ENCODE assay signal across 9 cellular contexts in genomic region chr20:34300809-34301586, GRCh38. TPM values are rescaled to one million over a fixed set of nuclear protein-coding genes. Genes with fewer than 3 reads are reported as not detected.
DNase-seq lines count a peak whose midpoint lies in the region; ATAC-seq and TF ChIP-seq lines count a peak whose summit lies in the region.
"Had no signal": no experiment of that assay in that cellular context is flagged by ENCODE, and none has a peak within 500 bp of the region (broad histone marks: within the 10 kb centered on the region; RNA-seq: fewer than 3 reads in every experiment).

No MANE protein-coding gene starts in this region.

- peak overlapping the region; percentile 86 for H3K4me3 Mint-ChIP-seq in T-helper 1 cell treated with Interleukin-12 subunit alpha and Interleukin-12 subunit beta and Interleukin-4 antibody, amounts not matched to agents 30 μg/mL and 1 μg/mL, for 36 hours
- peak overlapping the region; percentile 87 for H3K4me3 Mint-ChIP-seq in central memory CD8-positive, alpha-beta T cell
- peak overlapping the region; percentile 88 for H3K4me3 Mint-ChIP-seq in osteocyte (ENCODE audit: unreplicated experiment)

- no peaks in the 10 kb centered on the region for H3K27me3 Mint-ChIP-seq in T-helper 1 cell treated with Interleukin-12 subunit alpha and Interleukin-12 subunit beta and Interleukin-4 antibody, amounts not matched to agents 30 μg/mL and 1 μg/mL, for 36 hours (ENCODE audit: low read depth)
- H3K27me3 Mint-ChIP-seq in central memory CD8-positive, alpha-beta T cell, result no peaks in the 10 kb centered on the region
- H3K27me3 Mint-ChIP-seq in osteocyte (ENCODE audit: unreplicated experiment), result no peaks in the 10 kb centered on the region

- ATAC-seq in central memory CD8-positive, alpha-beta T cell (replicated peaks; ENCODE audit: extremely low read depth, poor library complexity, severe bottlenecking), result no peak

- no peak for TF ChIP-seq CTCF in osteocyte (IDR thresholded peaks at IDR 0.05)

- H3K36me3 Mint-ChIP-seq in T-helper 1 cell treated with Interleukin-12 subunit alpha and Interleukin-12 subunit beta and Interleukin-4 antibody, amounts not matched to agents 30 μg/mL and 1 μg/mL, for 36 hours (ENCODE audit: low read depth), result no peaks in the 10 kb centered on the region
- H3K36me3 Mint-ChIP-seq in central memory CD8-positive, alpha-beta T cell (ENCODE audit: insufficient read depth), result peaks cover 3% of the 10 kb centered on the region
- no peaks in the 10 kb centered on the region for H3K36me3 Mint-ChIP-seq in osteocyte (ENCODE audit: unreplicated experiment)

- H3K4me1 Mint-ChIP-seq in T-helper 1 cell treated with Interleukin-12 subunit alpha and Interleukin-12 subunit beta and Interleukin-4 antibody, amounts not matched to agents 30 μg/mL and 1 μg/mL, for 36 hours (ENCODE audit: low read depth), result peaks cover 19% of the 10 kb centered on the region
- peaks cover 5% of the 10 kb centered on the region for H3K4me1 Mint-ChIP-seq in central memory CD8-positive, alpha-beta T cell
- H3K4me1 Mint-ChIP-seq in osteocyte (ENCODE audit: unreplicated experiment), result peaks cover 3% of the 10 kb centered on the region

- DNase-seq in T-helper 1 cell, result no peak
- DNase-seq in NAMALWA (ENCODE audit: low spot score), result peak; percentile 31
- DNase-seq in central memory CD8-positive, alpha-beta T cell (ENCODE audit: low spot score in 2 of 2), result no peak
- no peak for DNase-seq in osteocyte (ENCODE audit: extremely low spot score, unreplicated experiment)
- no peak for DNase-seq in NCI-H510A treated with DMSO at 0.1 percent for 48 hours (lab: John Stamatoyannopoulos, UW)
- no peak for DNase-seq in germinal center (ENCODE audit: low spot score)
- no peak for DNase-seq in NCI-H524 (lab: John Stamatoyannopoulos, UW)
- DNase-seq: KG1 had no signal

- peak overlapping the region; percentile 35 for H3K27ac Mint-ChIP-seq in T-helper 1 cell treated with Interleukin-12 subunit alpha and Interleukin-12 subunit beta and Interleukin-4 antibody, amounts not matched to agents 30 μg/mL and 1 μg/mL, for 36 hours
- no peak overlapping the region for H3K27ac Mint-ChIP-seq in central memory CD8-positive, alpha-beta T cell (ENCODE audit: low read depth)
- H3K27ac Mint-ChIP-seq in osteocyte (ENCODE audit: unreplicated experiment), result peak overlapping the region; percentile 14

- no peaks in the 10 kb centered on the region for H3K9me3 Mint-ChIP-seq in T-helper 1 cell treated with Interleukin-12 subunit alpha and Interleukin-12 subunit beta and Interleukin-4 antibody, amounts not matched to agents 30 μg/mL and 1 μg/mL, for 36 hours
- H3K9me3 Mint-ChIP-seq in central memory CD8-positive, alpha-beta T cell, result no peaks in the 10 kb centered on the region
- H3K9me3 Mint-ChIP-seq in osteocyte (ENCODE audit: unreplicated experiment), result no peaks in the 10 kb centered on the region

RNA-seq across cellular contexts. Expression of gene AHCY, which starts 2.2 kb away (rescaled TPM):
- total RNA-seq in osteocyte, result 110 and 114 TPM in 2 replicates

RNA-seq across cellular contexts. Expression of gene ASIP, which starts 59.8 kb away (rescaled TPM):
- total RNA-seq in osteocyte, result not detected in 2 replicates
